In genomic region chr1:33378524-33378923, GRCh38 we compare ENCODE assay signal across 14 cellular contexts. TPM values are rescaled to one million over a fixed set of nuclear protein-coding genes. Genes with fewer than 3 reads are reported as not detected.
DNase-seq lines count a peak whose midpoint lies in the region; ATAC-seq and TF ChIP-seq lines count a peak whose summit lies in the region.
"Had no signal": no experiment of that assay in that cellular context is flagged by ENCODE, and none has a peak within 500 bp of the region (broad histone marks: within the 10 kb centered on the region; RNA-seq: fewer than 3 reads in every experiment).

No MANE protein-coding gene starts in this region.

- no peaks in the 10 kb centered on the region for H3K36me3 Mint-ChIP-seq in Calu3 (ENCODE audit: insufficient read depth, unreplicated experiment)

- no peak for DNase-seq in heart right ventricle
- no peak for DNase-seq in Right ventricle myocardium inferior (ENCODE audit: missing footprints)
- DNase-seq in NCI-H69 (lab: John Stamatoyannopoulos, UW) = peak; percentile 7
- no peak for DNase-seq in left ventricle myocardium inferior
- DNase-seq in glomerular visceral epithelial cell (ENCODE audit: extremely low spot score) = no peak
- no peak for DNase-seq in Calu3
- DNase-seq: DMS153, KBM-7, NCI-H1694, NCI-H2171 had no signal

- intact Hi-C loops in heart right ventricle (cut with DNase I) = loop anchor here in 3 of 10 donors (5.0 to 10.0 kb wide), 5 partner anchors 56 to 244 kb away; partner anchors contain the start of gene PHC2 (in 2 of the 3)
- intact Hi-C loops in Right ventricle myocardium inferior (cut with DNase I) = no loop called here
- intact Hi-C loops in left ventricle myocardium inferior (cut with micrococcal nuclease) = loop anchor here (10.0 kb wide), 1 partner anchor 76 kb away; no protein-coding TSS in a partner anchor
- intact Hi-C loops in Calu3 (cut with micrococcal nuclease; ENCODE audit: unreplicated experiment) = no loop called here

- CTCF ChIA-PET in Calu3 (lab: Charles Lee) = no interaction called here

- peaks cover 10% of the 10 kb centered on the region for H3K4me1 Mint-ChIP-seq in Calu3 (ENCODE audit: low read depth, unreplicated experiment)

- no peaks in the 10 kb centered on the region for H3K9me3 ChIP-seq in heart right ventricle
- H3K9me3 ChIP-seq in left ventricle myocardium inferior (replicated peaks) = no peaks in the 10 kb centered on the region
- H3K9me3 ChIP-seq: SJSA1 had no signal

- no peak overlapping the region for H3K27ac Mint-ChIP-seq in Calu3 (ENCODE audit: unreplicated experiment)

- H3K4me3 Mint-ChIP-seq in Calu3 (ENCODE audit: low read depth, unreplicated experiment) = no peak overlapping the region

- H3K27ac ChIP-seq in heart right ventricle (peak overlapping the region in 6 of 10 donors; percentile 32 to 65 (median 46)), left ventricle myocardium inferior (replicated peaks) (peak overlapping the region; percentile 77)
- H3K27ac ChIP-seq: RWPE1, SJSA1 had no signal

- no peaks in the 10 kb centered on the region for H3K27me3 ChIP-seq in heart right ventricle
- H3K27me3 ChIP-seq in left ventricle myocardium inferior (ENCODE audit: low read depth) = no peaks in the 10 kb centered on the region
- H3K27me3 ChIP-seq: SJSA1 had no signal

- 17 to 27% methylated on average over 1 of the region's 1 CpG for WGBS in heart right ventricle, 2 donors

- H3K36me3 ChIP-seq in heart right ventricle (peaks cover 0 to 6% (median 0%) of the 10 kb centered on the region in 9 donors), left ventricle myocardium inferior (no peaks in the 10 kb centered on the region)

- H3K9me3 Mint-ChIP-seq in Calu3 (ENCODE audit: low read depth, unreplicated experiment) = no peaks in the 10 kb centered on the region

- H3K4me3 ChIP-seq in heart right ventricle = no peak overlapping the region
- no peak overlapping the region for H3K4me3 ChIP-seq in left ventricle myocardium inferior
- H3K4me3 ChIP-seq: SJSA1 had no signal

- BruUV-seq in Calu3 (replicated peaks; lab: Mats Ljungman, UMichigan) = no TSS peak

- H3K27me3 Mint-ChIP-seq in Calu3 (ENCODE audit: unreplicated experiment) = peaks cover 40% of the 10 kb centered on the region

- ATAC-seq in heart right ventricle = peak in 6 of 8 donors; percentile 35 to 58 (median 56)
- ATAC-seq in Right ventricle myocardium inferior = no peak
- no peak for ATAC-seq in GM18520 (IDR thresholded peaks at IDR 0.05; ENCODE audit: unreplicated experiment)

- no peak for TF ChIP-seq CTCF in heart right ventricle (IDR thresholded peaks at IDR 0.05)
- TF ChIP-seq CTCF in left ventricle myocardium inferior (IDR thresholded peaks at IDR 0.05; ENCODE audit: borderline replicate concordance) = no peak
- no peak for TF ChIP-seq CTCF in Calu3 (IDR thresholded peaks at IDR 0.05; ENCODE audit: unreplicated experiment)

- peaks cover 10 to 78% (median 44%) of the 10 kb centered on the region in 9 donors for H3K4me1 ChIP-seq in heart right ventricle
- peaks cover 77% of the 10 kb centered on the region for H3K4me1 ChIP-seq in left ventricle myocardium inferior

RNA-seq across cellular contexts. Expression of gene PHC2, which starts 52.4 kb away (rescaled TPM):
- total RNA-seq in heart right ventricle (100 to 1,000 TPM in 5 of 10 donors, 10 to 100 TPM in 5; 96.7 to 136 (median 102) TPM), Right ventricle myocardium inferior (102 TPM), left ventricle myocardium inferior (105 TPM), Calu3 (2022) (54.2 and 59.5 TPM in 2 replicates)
- polyA plus RNA-seq in heart right ventricle = 10 to 100 TPM; 81.2 to 95.4 TPM

RNA-seq across cellular contexts. Expression of gene A3GALT2, which starts 57.6 kb away (rescaled TPM):
- total RNA-seq in heart right ventricle = under 1 TPM in 1 of 10 donors, not detected in 9; 0.25 TPM
- not detected for polyA plus RNA-seq in heart right ventricle
- not detected for total RNA-seq in Right ventricle myocardium inferior
- total RNA-seq in left ventricle myocardium inferior = not detected
- total RNA-seq in Calu3 (2022) = 0.61 TPM in 1 of 2 replicates, not detected in the other
- total RNA-seq: H7, SJSA1 had no signal

Comparison
In these comparisons a context has a peak if more than half of its experiments do, and no peak if none do; other contexts are left out.
1. ATAC-seq: peak in heart right ventricle (6 of 8); none in Right ventricle myocardium inferior (single experiment) and GM18520 (single experiment).